ENCODE assay signal across 1 cellular context in the genomic region with DNA sequence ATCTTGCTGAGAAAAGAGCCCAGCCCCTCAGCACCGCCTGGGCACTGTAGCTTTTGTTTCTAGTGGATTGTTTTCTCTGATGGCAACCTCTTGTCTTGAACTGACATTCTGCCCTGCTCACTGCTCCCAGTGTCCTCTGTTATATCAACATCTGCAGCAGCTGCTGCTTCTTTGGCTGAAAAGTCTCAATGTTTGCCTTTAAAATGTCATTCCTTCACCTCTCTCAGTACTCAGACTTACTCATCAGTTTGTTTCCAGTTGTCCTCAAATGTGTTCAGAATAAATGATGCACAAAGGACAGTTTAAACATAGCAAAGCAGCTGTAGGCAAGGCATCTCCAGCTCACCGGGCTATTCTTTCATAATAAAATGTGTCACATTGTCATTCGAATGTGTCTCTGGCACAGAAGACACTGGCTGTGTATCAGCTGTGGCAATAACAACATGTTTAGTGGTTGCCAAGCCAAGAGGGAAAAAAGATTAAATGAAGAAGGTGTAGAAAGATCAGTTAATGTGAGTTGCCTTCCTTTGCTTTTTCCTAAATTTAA.
TF ChIP-seq lines count a peak whose summit lies in the region.

No MANE protein-coding gene starts in this region.

TF ChIP-seq in GM23338, 12 proteins besides CTCF, POLR2A, EP300 and RAD21 (continued from another document):
- TF ChIP-seq, protein P1, sequence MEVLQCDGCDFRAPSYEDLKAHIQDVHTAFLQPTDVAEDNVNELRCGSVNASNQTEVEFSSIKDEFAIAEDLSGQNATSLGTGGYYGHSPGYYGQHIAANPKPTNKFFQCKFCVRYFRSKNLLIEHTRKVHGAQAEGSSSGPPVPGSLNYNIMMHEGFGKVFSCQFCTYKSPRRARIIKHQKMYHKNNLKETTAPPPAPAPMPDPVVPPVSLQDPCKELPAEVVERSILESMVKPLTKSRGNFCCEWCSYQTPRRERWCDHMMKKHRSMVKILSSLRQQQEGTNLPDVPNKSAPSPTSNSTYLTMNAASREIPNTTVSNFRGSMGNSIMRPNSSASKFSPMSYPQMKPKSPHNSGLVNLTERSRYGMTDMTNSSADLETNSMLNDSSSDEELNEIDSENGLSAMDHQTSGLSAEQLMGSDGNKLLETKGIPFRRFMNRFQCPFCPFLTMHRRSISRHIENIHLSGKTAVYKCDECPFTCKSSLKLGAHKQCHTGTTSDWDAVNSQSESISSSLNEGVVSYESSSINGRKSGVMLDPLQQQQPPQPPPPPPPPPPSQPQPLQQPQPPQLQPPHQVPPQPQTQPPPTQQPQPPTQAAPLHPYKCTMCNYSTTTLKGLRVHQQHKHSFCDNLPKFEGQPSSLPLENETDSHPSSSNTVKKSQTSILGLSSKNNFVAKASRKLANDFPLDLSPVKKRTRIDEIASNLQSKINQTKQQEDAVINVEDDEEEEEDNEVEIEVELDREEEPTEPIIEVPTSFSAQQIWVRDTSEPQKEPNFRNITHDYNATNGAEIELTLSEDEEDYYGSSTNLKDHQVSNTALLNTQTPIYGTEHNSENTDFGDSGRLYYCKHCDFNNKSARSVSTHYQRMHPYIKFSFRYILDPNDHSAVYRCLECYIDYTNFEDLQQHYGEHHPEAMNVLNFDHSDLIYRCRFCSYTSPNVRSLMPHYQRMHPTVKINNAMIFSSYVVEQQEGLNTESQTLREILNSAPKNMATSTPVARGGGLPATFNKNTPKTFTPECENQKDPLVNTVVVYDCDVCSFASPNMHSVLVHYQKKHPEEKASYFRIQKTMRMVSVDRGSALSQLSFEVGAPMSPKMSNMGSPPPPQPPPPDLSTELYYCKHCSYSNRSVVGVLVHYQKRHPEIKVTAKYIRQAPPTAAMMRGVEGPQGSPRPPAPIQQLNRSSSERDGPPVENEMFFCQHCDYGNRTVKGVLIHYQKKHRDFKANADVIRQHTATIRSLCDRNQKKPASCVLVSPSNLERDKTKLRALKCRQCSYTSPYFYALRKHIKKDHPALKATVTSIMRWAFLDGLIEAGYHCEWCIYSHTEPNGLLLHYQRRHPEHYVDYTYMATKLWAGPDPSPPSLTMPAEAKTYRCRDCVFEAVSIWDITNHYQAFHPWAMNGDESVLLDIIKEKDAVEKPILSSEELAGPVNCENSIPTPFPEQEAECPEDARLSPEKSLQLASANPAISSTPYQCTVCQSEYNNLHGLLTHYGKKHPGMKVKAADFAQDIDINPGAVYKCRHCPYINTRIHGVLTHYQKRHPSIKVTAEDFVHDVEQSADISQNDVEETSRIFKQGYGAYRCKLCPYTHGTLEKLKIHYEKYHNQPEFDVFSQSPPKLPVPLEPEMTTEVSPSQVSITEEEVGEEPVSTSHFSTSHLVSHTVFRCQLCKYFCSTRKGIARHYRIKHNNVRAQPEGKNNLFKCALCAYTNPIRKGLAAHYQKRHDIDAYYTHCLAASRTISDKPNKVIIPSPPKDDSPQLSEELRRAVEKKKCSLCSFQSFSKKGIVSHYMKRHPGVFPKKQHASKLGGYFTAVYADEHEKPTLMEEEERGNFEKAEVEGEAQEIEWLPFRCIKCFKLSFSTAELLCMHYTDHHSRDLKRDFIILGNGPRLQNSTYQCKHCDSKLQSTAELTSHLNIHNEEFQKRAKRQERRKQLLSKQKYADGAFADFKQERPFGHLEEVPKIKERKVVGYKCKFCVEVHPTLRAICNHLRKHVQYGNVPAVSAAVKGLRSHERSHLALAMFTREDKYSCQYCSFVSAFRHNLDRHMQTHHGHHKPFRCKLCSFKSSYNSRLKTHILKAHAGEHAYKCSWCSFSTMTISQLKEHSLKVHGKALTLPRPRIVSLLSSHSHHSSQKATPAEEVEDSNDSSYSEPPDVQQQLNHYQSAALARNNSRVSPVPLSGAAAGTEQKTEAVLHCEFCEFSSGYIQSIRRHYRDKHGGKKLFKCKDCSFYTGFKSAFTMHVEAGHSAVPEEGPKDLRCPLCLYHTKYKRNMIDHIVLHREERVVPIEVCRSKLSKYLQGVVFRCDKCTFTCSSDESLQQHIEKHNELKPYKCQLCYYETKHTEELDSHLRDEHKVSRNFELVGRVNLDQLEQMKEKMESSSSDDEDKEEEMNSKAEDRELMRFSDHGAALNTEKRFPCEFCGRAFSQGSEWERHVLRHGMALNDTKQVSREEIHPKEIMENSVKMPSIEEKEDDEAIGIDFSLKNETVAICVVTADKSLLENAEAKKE (CRISPR knock-in tag; IDR thresholded peaks at IDR 0.05): no peak
TF ChIP-seq in GM23338: peak in this region for 0.
